Comparison of ENCODE assay signal across 1 cellular context in the genomic region with DNA sequence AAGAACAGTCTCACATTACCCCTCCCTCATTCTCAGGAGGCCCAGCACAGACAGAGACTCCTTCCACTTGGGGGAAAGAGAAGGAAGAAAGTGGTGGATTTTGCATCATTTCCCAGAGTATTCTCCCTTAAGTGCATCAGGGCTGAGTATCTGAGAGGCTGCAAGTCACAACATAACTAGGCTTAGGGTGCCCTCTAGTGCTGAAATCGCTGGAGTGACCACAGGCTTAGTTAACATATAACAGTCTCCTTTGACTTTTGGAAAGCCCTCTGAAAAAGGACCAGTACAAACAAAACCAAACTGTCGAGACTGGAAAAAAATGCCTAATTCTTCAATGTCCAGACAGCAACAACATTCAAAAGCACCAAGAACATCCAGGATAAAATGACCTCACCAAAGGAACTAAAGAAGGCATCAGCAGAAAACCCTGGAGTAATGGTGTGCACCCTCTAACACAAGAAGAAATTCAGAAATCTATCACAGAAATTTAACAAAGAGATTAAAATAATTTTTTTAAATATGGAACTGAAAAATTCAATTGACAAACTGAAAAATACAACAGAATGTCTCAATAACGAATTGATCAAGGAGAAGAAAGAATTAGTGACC.
TF ChIP-seq lines count a peak whose summit lies in the region.

No MANE protein-coding gene starts in this region.

TF ChIP-seq in K562, 482 proteins besides CTCF, POLR2A, EP300 and RAD21 (continued from another document):
- TF ChIP-seq ZNF212 (CRISPR knock-in tag; IDR thresholded peaks at IDR 0.05) (no peak), FUS (optimal IDR thresholded peaks at IDR 0.05; ENCODE audit: low read depth, low read length) (no peak)
